9 cellular contexts compared by ENCODE assay signal in genomic region chr10:3045471-3046209, GRCh38. TPM values are rescaled to one million over a fixed set of nuclear protein-coding genes. Genes with fewer than 3 reads are reported as not detected.
DNase-seq lines count a peak whose midpoint lies in the region; ATAC-seq and TF ChIP-seq lines count a peak whose summit lies in the region.
"Had no signal": no experiment of that assay in that cellular context is flagged by ENCODE, and none has a peak within 500 bp of the region (broad histone marks: within the 10 kb centered on the region; RNA-seq: fewer than 3 reads in every experiment).

No MANE protein-coding gene starts in this region.

- POLR2A ChIA-PET in activated CD4-positive, alpha-beta memory T cell treated with anti-CD3 and anti-CD28 coated beads, Interleukin-2, amount 10 ng/mL, durations not matched to agents 7 days and 5 days (lab: Charles Lee): no interaction called here
- POLR2A ChIA-PET in activated CD4-positive, alpha-beta T cell treated with anti-CD3 and anti-CD28 coated beads, Interleukin-2, amount 10 ng/mL, durations not matched to agents 7 days and 5 days (lab: Charles Lee): no interaction called here

- no peaks in the 10 kb centered on the region for H3K4me1 Mint-ChIP-seq in activated CD4-positive, alpha-beta memory T cell treated with anti-CD3 and anti-CD28 coated beads, Interleukin-2, amount 10 ng/mL, durations not matched to agents 7 days and 5 days
- no peaks in the 10 kb centered on the region for H3K4me1 Mint-ChIP-seq in activated CD4-positive, alpha-beta T cell treated with anti-CD3 and anti-CD28 coated beads, Interleukin-2, amount 10 ng/mL, durations not matched to agents 7 days and 5 days

- no peaks in the 10 kb centered on the region for H3K9me2 ChIP-seq in GM23248 (ENCODE audit: insufficient read depth)

- H3K4me3 Mint-ChIP-seq in activated CD4-positive, alpha-beta memory T cell treated with anti-CD3 and anti-CD28 coated beads, Interleukin-2, amount 10 ng/mL, durations not matched to agents 7 days and 5 days: no peak overlapping the region
- H3K4me3 Mint-ChIP-seq in activated CD4-positive, alpha-beta T cell treated with anti-CD3 and anti-CD28 coated beads, Interleukin-2, amount 10 ng/mL, durations not matched to agents 7 days and 5 days: no peak overlapping the region

- H3K4me2 ChIP-seq in GM23248 (ENCODE audit: unreplicated experiment): peak overlapping the region; percentile 80

- 1% methylated on average over 6 to 11 of the region's 11 CpGs for WGBS in GM23248 (ENCODE audit: low coverage in 1 of 2, low lambda C conversion rate in 2 of 2, missing lambda C conversion rate in 2 of 2), 2 experiments
- 33 to 38% (median 37%) methylated on average over 11 of the region's 11 CpGs for WGBS in psoas muscle, 3 donors

- H3K9me3 ChIP-seq in GM23248 (ENCODE audit: low read depth) (no peaks in the 10 kb centered on the region), adipocyte (ENCODE audit: control insufficient read depth, low read length) (no peaks in the 10 kb centered on the region), left ventricle myocardium inferior (replicated peaks) (no peaks in the 10 kb centered on the region), psoas muscle (no peaks in the 10 kb centered on the region)

- TF ChIP-seq CTCF in left ventricle myocardium inferior (IDR thresholded peaks at IDR 0.05; ENCODE audit: borderline replicate concordance) (no peak), psoas muscle (IDR thresholded peaks at IDR 0.05) (no peak)

- H3K36me3 ChIP-seq in GM23248 (ENCODE audit: low read depth) (no peaks in the 10 kb centered on the region), adipocyte (ENCODE audit: control insufficient read depth, insufficient read depth, low read length, severe bottlenecking) (no peaks in the 10 kb centered on the region), left ventricle myocardium inferior (no peaks in the 10 kb centered on the region), psoas muscle (ENCODE audit: insufficient read depth in 1 of 2, low read depth in 1 of 2) (no peaks in the 10 kb centered on the region)

- H3K27ac Mint-ChIP-seq in activated CD4-positive, alpha-beta memory T cell treated with anti-CD3 and anti-CD28 coated beads, Interleukin-2, amount 10 ng/mL, durations not matched to agents 7 days and 5 days: no peak overlapping the region
- no peak overlapping the region for H3K27ac Mint-ChIP-seq in activated CD4-positive, alpha-beta T cell treated with anti-CD3 and anti-CD28 coated beads, Interleukin-2, amount 10 ng/mL, durations not matched to agents 7 days and 5 days

- H2AFZ ChIP-seq in GM23248: peak overlapping the region; percentile 73

- ATAC-seq in psoas muscle (peak; percentile 63 to 75 (median 68)), GM21381 (IDR thresholded peaks at IDR 0.05; ENCODE audit: unreplicated experiment) (no peak)

- H3K9me3 Mint-ChIP-seq in activated CD4-positive, alpha-beta memory T cell treated with anti-CD3 and anti-CD28 coated beads, Interleukin-2, amount 10 ng/mL, durations not matched to agents 7 days and 5 days: no peaks in the 10 kb centered on the region
- no peaks in the 10 kb centered on the region for H3K9me3 Mint-ChIP-seq in activated CD4-positive, alpha-beta T cell treated with anti-CD3 and anti-CD28 coated beads, Interleukin-2, amount 10 ng/mL, durations not matched to agents 7 days and 5 days

- H4K20me1 ChIP-seq in GM23248 (ENCODE audit: insufficient read depth): no peaks in the 10 kb centered on the region

- H3K9ac ChIP-seq in GM23248 (peak overlapping the region; percentile 67), adipocyte (ENCODE audit: low read length) (peak overlapping the region; percentile 67)

- DNase-seq in GM23248 (peak; percentile 88), adipocyte (ENCODE audit: low read depth) (peak; percentile 86), left ventricle myocardium inferior (peak; percentile 64), psoas muscle (peak; percentile 58 to 61), cerebellar cortex (ENCODE audit: low spot score) (no peak)
- no peak for DNase-seq in activated CD4-positive, alpha-beta memory T cell treated with anti-CD3 and anti-CD28 coated beads, Interleukin-2, amount 10 ng/mL, durations not matched to agents 7 days and 5 days
- DNase-seq in activated CD4-positive, alpha-beta T cell treated with anti-CD3 and anti-CD28 coated beads, Interleukin-2, amount 10 ng/mL, durations not matched to agents 7 days and 5 days: no peak
- DNase-seq: NCI-H2171 had no signal

- H3K4me1 ChIP-seq in GM23248 (ENCODE audit: insufficient read depth) (peaks cover 40% of the 10 kb centered on the region), adipocyte (ENCODE audit: control insufficient read depth, insufficient read depth, low read length) (peaks cover 34% of the 10 kb centered on the region), left ventricle myocardium inferior (peaks cover 17% of the 10 kb centered on the region), psoas muscle (peaks cover 2% of the 10 kb centered on the region)

- H3K27me3 ChIP-seq in GM23248 (replicated peaks; ENCODE audit: insufficient read depth) (no peaks in the 10 kb centered on the region), adipocyte (replicated peaks; ENCODE audit: control insufficient read depth, insufficient read depth, low read length) (no peaks in the 10 kb centered on the region), left ventricle myocardium inferior (ENCODE audit: low read depth) (no peaks in the 10 kb centered on the region), psoas muscle (ENCODE audit: insufficient read depth in 3 of 3, low read length in 2 of 3) (no peaks in the 10 kb centered on the region)

- H3K27ac ChIP-seq in GM23248 (peak overlapping the region; percentile 88), left ventricle myocardium inferior (replicated peaks) (peak overlapping the region; percentile 76), psoas muscle (no peak overlapping the region)

- peak overlapping the region; percentile 50 for H3K4me3 ChIP-seq in GM23248
- H3K4me3 ChIP-seq in adipocyte (ENCODE audit: low read length): peak overlapping the region; percentile 64
- H3K4me3 ChIP-seq in left ventricle myocardium inferior: peak overlapping the region; percentile 17
- no peak overlapping the region for H3K4me3 ChIP-seq in psoas muscle

- CTCF ChIA-PET in activated CD4-positive, alpha-beta memory T cell treated with anti-CD3 and anti-CD28 coated beads, Interleukin-2, amount 10 ng/mL, durations not matched to agents 7 days and 5 days (lab: Charles Lee): interaction anchor here (1.6 to 2.3 kb wide), 2 partner anchors 35 to 117 kb away, joined by 4 to 18 read pairs; no protein-coding TSS in a partner anchor
- CTCF ChIA-PET in activated CD4-positive, alpha-beta T cell treated with anti-CD3 and anti-CD28 coated beads, Interleukin-2, amount 10 ng/mL, durations not matched to agents 7 days and 5 days (lab: Charles Lee): no interaction called here

- in situ Hi-C loops in GM23248 (cut with MboI): no loop called here

- H3K27me3 Mint-ChIP-seq in activated CD4-positive, alpha-beta memory T cell treated with anti-CD3 and anti-CD28 coated beads, Interleukin-2, amount 10 ng/mL, durations not matched to agents 7 days and 5 days: peaks cover 19% of the 10 kb centered on the region
- peaks cover 13% of the 10 kb centered on the region for H3K27me3 Mint-ChIP-seq in activated CD4-positive, alpha-beta T cell treated with anti-CD3 and anti-CD28 coated beads, Interleukin-2, amount 10 ng/mL, durations not matched to agents 7 days and 5 days

- peaks cover 42% of the 10 kb centered on the region for H3F3A ChIP-seq in GM23248 (ENCODE audit: insufficient read depth)

- H3K36me3 Mint-ChIP-seq in activated CD4-positive, alpha-beta memory T cell treated with anti-CD3 and anti-CD28 coated beads, Interleukin-2, amount 10 ng/mL, durations not matched to agents 7 days and 5 days (ENCODE audit: low read depth): no peaks in the 10 kb centered on the region
- no peaks in the 10 kb centered on the region for H3K36me3 Mint-ChIP-seq in activated CD4-positive, alpha-beta T cell treated with anti-CD3 and anti-CD28 coated beads, Interleukin-2, amount 10 ng/mL, durations not matched to agents 7 days and 5 days (ENCODE audit: low read depth)

- H3K79me2 ChIP-seq in GM23248 (ENCODE audit: insufficient read depth): no peaks in the 10 kb centered on the region

- intact Hi-C loops in left ventricle myocardium inferior (cut with micrococcal nuclease): loop anchor here (10.0 kb wide), 1 partner anchor 121 kb away; no protein-coding TSS in a partner anchor
- intact Hi-C loops in psoas muscle (cut with DNase I): no loop called here

RNA-seq across cellular contexts. Expression of gene PFKP, which starts 21.7 kb away (rescaled TPM):
- total RNA-seq in GM23248 (2014; rRNA removed; shearing (Covaris generic)): 137 and 159 TPM in 2 replicates
- 133 TPM in 2 replicates for polyA plus RNA-seq in GM23248 (2016; fragmentation: Nextera tagmentation; extraction: Ambion mirVana)
- total RNA-seq in left ventricle myocardium inferior: 206 TPM
- 100 to 1,000 TPM in 1 of 4 donors, 10 to 100 TPM in 3; 12.4 to 104 (median 56.4) TPM for total RNA-seq in psoas muscle
- polyA plus RNA-seq in psoas muscle: 10 to 100 TPM; 12.2 to 87.6 (median 33.1) TPM
- total RNA-seq in activated CD4-positive, alpha-beta memory T cell treated with anti-CD3 and anti-CD28 coated beads, Interleukin-2, amount 10 ng/mL, durations not matched to agents 7 days and 5 days: 100 to 1,000 TPM; 214 to 215 TPM
- total RNA-seq in activated CD4-positive, alpha-beta T cell treated with anti-CD3 and anti-CD28 coated beads, Interleukin-2, amount 10 ng/mL, durations not matched to agents 7 days and 5 days: 100 to 1,000 TPM; 173 to 178 TPM

Comparison
In these comparisons a context has a peak if more than half of its experiments do, and no peak if none do; other contexts are left out.
1. DNase-seq: peak in GM23248 (single experiment), adipocyte (single experiment), left ventricle myocardium inferior (single experiment) and psoas muscle (2 of 2); none in activated CD4-positive, alpha-beta memory T cell treated with anti-CD3 and anti-CD28 coated beads, Interleukin-2, amount 10 ng/mL, durations not matched to agents 7 days and 5 days (single experiment), cerebellar cortex (single experiment) and activated CD4-positive, alpha-beta T cell treated with anti-CD3 and anti-CD28 coated beads, Interleukin-2, amount 10 ng/mL, durations not matched to agents 7 days and 5 days (single experiment).